24 cellular contexts compared by ENCODE assay signal in the genomic region with DNA sequence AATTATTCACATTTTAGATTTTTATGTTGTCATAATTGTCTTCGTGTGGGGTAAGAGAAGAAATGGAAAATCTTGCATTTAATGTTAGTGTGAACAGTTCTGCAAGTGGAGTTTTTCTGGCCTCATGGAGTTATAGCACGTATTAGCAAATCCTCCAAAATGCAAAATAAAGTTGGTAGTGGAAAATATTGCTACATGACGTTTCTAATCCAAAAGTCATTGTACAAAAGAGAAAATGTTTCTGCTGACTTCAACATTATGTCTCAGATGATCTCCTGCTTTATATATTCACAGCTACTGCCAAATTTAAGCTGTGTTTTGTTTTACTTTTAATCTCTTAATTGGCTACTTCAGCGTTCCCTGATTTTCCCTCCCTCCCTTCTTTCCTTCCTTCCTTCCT.
DNase-seq lines count a peak whose midpoint lies in the region; ATAC-seq and TF ChIP-seq lines count a peak whose summit lies in the region.
"Had no signal": no experiment of that assay in that cellular context is flagged by ENCODE, and none has a peak within 500 bp of the region (broad histone marks: within the 10 kb centered on the region; RNA-seq: fewer than 3 reads in every experiment).

No MANE protein-coding gene starts in this region.

- CTCF ChIA-PET in A673 (lab: Charles Lee), result interaction anchor here (0.6 kb wide), 1 partner anchor 59 kb away, joined by 3 read pairs; no protein-coding TSS in a partner anchor

- no peaks in the 10 kb centered on the region for H3K36me3 Mint-ChIP-seq in stimulated activated effector memory CD8-positive, alpha-beta T cell treated with anti-CD3 and anti-CD28 coated beads, Interleukin-12 subunit alpha, Interleukin-12 subunit beta, amount 100 ng/mL, for 72 hours
- H3K36me3 Mint-ChIP-seq: CD14-positive monocyte; CD4-positive, alpha-beta memory T cell; CD4-positive, CD25-positive, alpha-beta regulatory T cell; CD8-positive, alpha-beta memory T cell had no signal

- peaks cover 24% of the 10 kb centered on the region for H3K4me1 ChIP-seq in A673 (ENCODE audit: insufficient read depth, low read length, poor library complexity, severe bottlenecking)
- H3K4me1 ChIP-seq: A549, BE2C, BLaER1 had no signal

- peak overlapping the region; percentile 83 for H3K27ac ChIP-seq in A673 (ENCODE audit: low read depth, low read length, poor library complexity, severe bottlenecking)
- H3K27ac ChIP-seq in SK-N-MC, result peak overlapping the region; percentile 95
- H3K27ac ChIP-seq: 22Rv1, A549, BLaER1 had no signal

- ATAC-seq in stimulated activated effector memory CD8-positive, alpha-beta T cell treated with anti-CD3 and anti-CD28 coated beads, Interleukin-12 subunit alpha, Interleukin-12 subunit beta, amount 100 ng/mL, for 72 hours, result no peak
- ATAC-seq: A549, GM12878 had no signal

- peak overlapping the region; percentile 38 for H3K9ac ChIP-seq in SK-N-MC (ENCODE audit: insufficient read length)
- H3K9ac ChIP-seq: BLaER1 had no signal

- H3K27me3 ChIP-seq in A673 (replicated peaks; ENCODE audit: insufficient read depth, low read depth, low read length, poor library complexity), result no peaks in the 10 kb centered on the region
- H3K27me3 ChIP-seq: BE2C, BLaER1 had no signal

- intact Hi-C loops in A673 (cut with micrococcal nuclease; ENCODE audit: unreplicated experiment), result loop anchor here (1.0 to 5.0 kb wide), 2 partner anchors 818 to 1125 kb away; no protein-coding TSS in a partner anchor

- peaks cover 10% of the 10 kb centered on the region for H3K9me3 Mint-ChIP-seq in stimulated activated effector memory CD8-positive, alpha-beta T cell treated with anti-CD3 and anti-CD28 coated beads, Interleukin-12 subunit alpha, Interleukin-12 subunit beta, amount 100 ng/mL, for 72 hours

- no peak overlapping the region for H3K4me3 Mint-ChIP-seq in stimulated activated effector memory CD8-positive, alpha-beta T cell treated with anti-CD3 and anti-CD28 coated beads, Interleukin-12 subunit alpha, Interleukin-12 subunit beta, amount 100 ng/mL, for 72 hours
- H3K4me3 Mint-ChIP-seq: CD14-positive monocyte; CD4-positive, alpha-beta memory T cell; CD4-positive, CD25-positive, alpha-beta regulatory T cell; CD8-positive, alpha-beta memory T cell had no signal

- H3K4me1 Mint-ChIP-seq in stimulated activated effector memory CD8-positive, alpha-beta T cell treated with anti-CD3 and anti-CD28 coated beads, Interleukin-12 subunit alpha, Interleukin-12 subunit beta, amount 100 ng/mL, for 72 hours, result no peaks in the 10 kb centered on the region
- H3K4me1 Mint-ChIP-seq: CD14-positive monocyte; CD4-positive, CD25-positive, alpha-beta regulatory T cell; CD8-positive, alpha-beta memory T cell had no signal

- DNase-seq in A673 (ENCODE audit: low spot score), result peak; percentile 77
- peak; percentile 59 for DNase-seq in SK-N-MC (ENCODE audit: low read depth, low spot score)
- peak; percentile 10 for DNase-seq in stromal cell of bone marrow (ENCODE audit: low read depth)
- DNase-seq in RPMI8226, result no peak
- DNase-seq in stimulated activated effector memory CD8-positive, alpha-beta T cell treated with anti-CD3 and anti-CD28 coated beads, Interleukin-12 subunit alpha, Interleukin-12 subunit beta, amount 100 ng/mL, for 72 hours (ENCODE audit: low spot score in 2 of 2), result no peak
- DNase-seq: ACHN; BE2C; C1 segment of cervical spinal cord; CD4-positive, alpha-beta memory T cell; CD4-positive, CD25-positive, alpha-beta regulatory T cell; CD8-positive, alpha-beta memory T cell; COR-L47; DMS 273 treated with DMSO at 0.1 percent for 48 hours; DMS153; DMS53; DMS79; DND-41; EL; GDM1 had no signal

- no peak overlapping the region for H3K4me3 ChIP-seq in A673 (ENCODE audit: low read depth, low read length, poor library complexity, severe bottlenecking)
- H3K4me3 ChIP-seq in SK-N-MC, result peak overlapping the region; percentile 66
- H3K4me3 ChIP-seq: A549, BLaER1, GM12878 had no signal

- no peak overlapping the region for H3K27ac Mint-ChIP-seq in stimulated activated effector memory CD8-positive, alpha-beta T cell treated with anti-CD3 and anti-CD28 coated beads, Interleukin-12 subunit alpha, Interleukin-12 subunit beta, amount 100 ng/mL, for 72 hours
- H3K27ac Mint-ChIP-seq: CD14-positive monocyte; CD4-positive, alpha-beta memory T cell; CD4-positive, CD25-positive, alpha-beta regulatory T cell; CD8-positive, alpha-beta memory T cell had no signal

- peaks cover 25% of the 10 kb centered on the region for H3K9me3 ChIP-seq in A673 (ENCODE audit: low read depth, low read length, poor library complexity, severe bottlenecking)
- H3K9me3 ChIP-seq in SK-N-MC (ENCODE audit: low read depth, low read length), result peaks cover 4% of the 10 kb centered on the region
- H3K9me3 ChIP-seq: BE2C, BLaER1 had no signal

- no TSS peak for BruUV-seq in A673 (replicated peaks; lab: Mats Ljungman, UMichigan)

- no peaks in the 10 kb centered on the region for H3K36me3 ChIP-seq in A673 (ENCODE audit: insufficient read depth, low read length, poor library complexity, severe bottlenecking)
- H3K36me3 ChIP-seq in SK-N-MC (ENCODE audit: insufficient read depth, low read length), result no peaks in the 10 kb centered on the region
- H3K36me3 ChIP-seq: BE2C, BLaER1 had no signal

- no peak for TF ChIP-seq CTCF in A673 (conservative IDR thresholded peaks at IDR 0.05; ENCODE audit: low read depth, low read length)

- POLR2A ChIA-PET in A673 (lab: Charles Lee; ENCODE audit: low non-redundant PET), result no interaction called here

Comparison
In these comparisons a context has a peak if more than half of its experiments do, and no peak if none do; other contexts are left out.
1. DNase-seq: peak in A673 (single experiment), SK-N-MC (single experiment) and stromal cell of bone marrow (single experiment); none in RPMI8226 (single experiment) and stimulated activated effector memory CD8-positive, alpha-beta T cell treated with anti-CD3 and anti-CD28 coated beads, Interleukin-12 subunit alpha, Interleukin-12 subunit beta, amount 100 ng/mL, for 72 hours (0 of 2).